ENCODE assay signal across 27 cellular contexts in genomic region chr17:68570531-68570930, GRCh38. TPM values are rescaled to one million over a fixed set of nuclear protein-coding genes. Genes with fewer than 3 reads are reported as not detected.
"Had no signal": no experiment of that assay in that cellular context is flagged by ENCODE, and none has a peak within 500 bp of the region (broad histone marks: within the 10 kb centered on the region; RNA-seq: fewer than 3 reads in every experiment).

No MANE protein-coding gene starts in this region.

- H3K36me3 ChIP-seq: left ventricle myocardium inferior, ovary, right atrium auricular region, thyroid gland, transverse colon, upper lobe of left lung, vagina had no signal

- H3K27me3 ChIP-seq: ovary, right atrium auricular region, right lobe of liver, testis, thyroid gland, transverse colon, upper lobe of left lung, vagina had no signal

- H3K4me1 ChIP-seq: right atrium auricular region, transverse colon had no signal

- H3K9me3 ChIP-seq: left ventricle myocardium inferior, mucosa of descending colon, ovary, right atrium auricular region, right lobe of liver, testis, thyroid gland, transverse colon, upper lobe of left lung, vagina had no signal

- H3K27ac ChIP-seq: left ventricle myocardium inferior, ovary, right atrium auricular region, right lobe of liver, testis, thyroid gland, transverse colon, upper lobe of left lung, vagina had no signal

- H3K4me3 ChIP-seq: left ventricle myocardium inferior, lung, mucosa of descending colon, ovary, right atrium auricular region, right lobe of liver, smooth muscle cell, testis, thyroid gland, transverse colon, upper lobe of left lung, vagina had no signal

- DNase-seq: hypothalamus; immature natural killer cell; kidney; left ventricle myocardium inferior; midbrain; mucosa of descending colon; naive thymus-derived CD4-positive, alpha-beta T cell; ovary; right lobe of liver; stimulated activated CD4-positive, alpha-beta T cell treated with anti-CD3 and anti-CD28 coated beads, Interleukin-1b, Interleukin-23, amount 100 ng/mL, for 48 hours; stimulated activated CD4-positive, alpha-beta T cell treated with anti-CD3 and anti-CD28 coated beads, Interleukin-2, amount 100 ng/mL, for 48 hours; stimulated activated CD4-positive, alpha-beta T cell treated with anti-CD3 and anti-CD28 coated beads, Interleukin-4, amount 100 ng/mL, for 4 hours; stimulated activated CD8-positive, alpha-beta memory T cell treated with anti-CD3 and anti-CD28 coated beads, Interleukin-4, amount 100 ng/mL, for 48 hours; stimulated activated naive CD4-positive, alpha-beta T cell treated with Interleukin-2 at 50 U/mL for 16 hours; stimulated activated naive CD8-positive, alpha-beta T cell treated with anti-CD3 and anti-CD28 coated beads, Interleukin-15, amount 100 ng/mL, for 72 hours; substantia nigra; testis; transverse colon; upper lobe of left lung had no signal

- H3K4me2 ChIP-seq: smooth muscle cell had no signal

RNA-seq across cellular contexts. Expression of gene FAM20A, which starts 30.6 kb away (rescaled TPM):
- total RNA-seq: natural killer cell treated with Interleukin-12 subunit alpha and Interleukin-12 subunit beta and Interleukin-15 and Interleukin-18, amount 100 ng/mL, for 72 hours; pulmonary artery endothelial cell had no signal
- polyA plus RNA-seq: immature natural killer cell; naive thymus-derived CD4-positive, alpha-beta T cell; neural cell had no signal
